2 cellular contexts compared by ENCODE assay signal in the genomic region with DNA sequence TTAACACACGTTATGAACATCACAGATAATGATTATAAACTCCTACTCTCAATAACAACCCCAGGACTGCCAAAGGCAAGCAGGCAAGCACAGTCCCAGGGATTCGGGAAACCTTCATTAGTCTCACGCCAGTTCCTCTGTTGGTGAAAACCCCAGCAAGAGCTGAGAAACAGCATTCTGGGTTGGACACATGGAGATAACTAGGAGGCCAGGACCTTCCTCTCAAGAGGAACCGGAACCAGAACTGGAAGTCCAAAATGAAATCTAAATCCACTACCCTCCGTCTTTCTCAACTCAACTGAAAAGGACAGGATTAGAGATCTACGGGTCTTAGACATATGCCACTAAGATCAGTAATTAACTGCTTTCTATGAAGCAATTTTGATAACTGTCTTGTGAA.
TF ChIP-seq lines count a peak whose summit lies in the region.

No MANE protein-coding gene starts in this region.

TF ChIP-seq in A549, 52 proteins besides CTCF, POLR2A, EP300 and RAD21 (continued from another document):
- TF ChIP-seq ELK1 (IDR thresholded peaks at IDR 0.05; ENCODE audit: low read depth, low read length) (no peak), RCOR1 (IDR thresholded peaks at IDR 0.05; ENCODE audit: low read depth, low read length) (no peak), NPAS2 (CRISPR knock-in tag; IDR thresholded peaks at IDR 0.05; ENCODE audit: borderline replicate concordance) (no peak), CHD4 (IDR thresholded peaks at IDR 0.05; ENCODE audit: borderline replicate concordance) (no peak), BCL3 (IDR thresholded peaks at IDR 0.05) (no peak), KDM5A (IDR thresholded peaks at IDR 0.05) (no peak), GATA3 (IDR thresholded peaks at IDR 0.05; ENCODE audit: borderline replicate concordance) (no peak), FOXS1 (CRISPR knock-in tag; IDR thresholded peaks at IDR 0.05) (no peak), NFE2L2 (conservative IDR thresholded peaks at IDR 0.05; ENCODE audit: low read length) (no peak), ZNF302 (CRISPR knock-in tag; IDR thresholded peaks at IDR 0.05) (no peak), FOSL2 (IDR thresholded peaks at IDR 0.05) (no peak), FOSL2 (CRISPR knock-in tag; IDR thresholded peaks at IDR 0.05) (no peak)
- TF ChIP-seq, protein P1, sequence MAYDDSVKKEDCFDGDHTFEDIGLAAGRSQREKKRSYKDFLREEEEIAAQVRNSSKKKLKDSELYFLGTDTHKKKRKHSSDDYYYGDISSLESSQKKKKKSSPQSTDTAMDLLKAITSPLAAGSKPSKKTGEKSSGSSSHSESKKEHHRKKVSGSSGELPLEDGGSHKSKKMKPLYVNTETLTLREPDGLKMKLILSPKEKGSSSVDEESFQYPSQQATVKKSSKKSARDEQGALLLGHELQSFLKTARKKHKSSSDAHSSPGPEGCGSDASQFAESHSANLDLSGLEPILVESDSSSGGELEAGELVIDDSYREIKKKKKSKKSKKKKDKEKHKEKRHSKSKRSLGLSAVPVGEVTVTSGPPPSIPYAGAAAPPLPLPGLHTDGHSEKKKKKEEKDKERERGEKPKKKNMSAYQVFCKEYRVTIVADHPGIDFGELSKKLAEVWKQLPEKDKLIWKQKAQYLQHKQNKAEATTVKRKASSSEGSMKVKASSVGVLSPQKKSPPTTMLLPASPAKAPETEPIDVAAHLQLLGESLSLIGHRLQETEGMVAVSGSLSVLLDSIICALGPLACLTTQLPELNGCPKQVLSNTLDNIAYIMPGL (CRISPR knock-in tag; IDR thresholded peaks at IDR 0.05; ENCODE audit: borderline replicate concordance) = no peak
- TF ChIP-seq, protein P2, sequence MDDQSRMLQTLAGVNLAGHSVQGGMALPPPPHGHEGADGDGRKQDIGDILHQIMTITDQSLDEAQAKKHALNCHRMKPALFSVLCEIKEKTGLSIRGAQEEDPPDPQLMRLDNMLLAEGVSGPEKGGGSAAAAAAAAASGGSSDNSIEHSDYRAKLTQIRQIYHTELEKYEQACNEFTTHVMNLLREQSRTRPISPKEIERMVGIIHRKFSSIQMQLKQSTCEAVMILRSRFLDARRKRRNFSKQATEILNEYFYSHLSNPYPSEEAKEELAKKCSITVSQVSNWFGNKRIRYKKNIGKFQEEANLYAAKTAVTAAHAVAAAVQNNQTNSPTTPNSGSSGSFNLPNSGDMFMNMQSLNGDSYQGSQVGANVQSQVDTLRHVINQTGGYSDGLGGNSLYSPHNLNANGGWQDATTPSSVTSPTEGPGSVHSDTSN (IDR thresholded peaks at IDR 0.05) = no peak
TF ChIP-seq in A549: peak in this region for 0.

TF ChIP-seq in HEK293T, 16 proteins besides CTCF, POLR2A, EP300 and RAD21 (continued from another document):
- TF ChIP-seq PKNOX1 (IDR thresholded peaks at IDR 0.05) = no peak
